Comparison of ENCODE assay signal across 8 cellular contexts in the genomic region with DNA sequence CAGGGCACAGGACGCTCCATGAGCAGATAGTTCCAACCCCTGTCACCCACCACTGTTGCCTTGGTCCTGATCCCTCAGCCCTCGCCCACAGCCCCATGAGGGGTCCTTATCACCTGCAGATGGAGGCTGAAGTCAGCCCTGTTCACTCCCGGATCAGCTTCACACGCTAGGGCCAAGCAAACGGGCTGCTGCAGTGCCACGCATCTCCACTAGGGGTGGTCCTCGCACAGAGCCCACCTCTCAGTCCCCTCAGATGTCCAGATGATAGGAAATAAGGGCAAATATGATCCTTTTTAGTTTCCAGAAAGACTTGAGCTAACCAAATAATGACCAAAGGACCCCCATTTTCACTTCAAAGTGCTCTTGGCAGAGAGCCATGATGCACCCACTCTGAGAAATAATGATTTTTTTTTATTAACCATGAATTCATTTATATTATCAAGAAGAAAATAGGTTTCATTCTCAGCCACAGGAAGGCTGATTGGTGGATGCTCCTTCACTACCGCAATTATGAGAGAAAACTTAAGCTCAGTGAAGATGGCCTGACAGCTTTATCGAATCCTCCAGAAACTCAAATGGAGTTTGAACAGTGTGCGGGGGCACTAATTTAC.
DNase-seq lines count a peak whose midpoint lies in the region; ATAC-seq and TF ChIP-seq lines count a peak whose summit lies in the region.

No MANE protein-coding gene starts in this region.

- H3K4me2 ChIP-seq in fibroblast of lung (ENCODE audit: extremely low read depth, insufficient read depth, low read length) = no peak overlapping the region

- no peak overlapping the region for H3K9ac ChIP-seq in fibroblast of lung (ENCODE audit: insufficient read depth, low read length)

- ATAC-seq in HG02588 (IDR thresholded peaks at IDR 0.05; ENCODE audit: unreplicated experiment) = peak; percentile 60
- no peak for ATAC-seq in HG03460 (IDR thresholded peaks at IDR 0.05; ENCODE audit: unreplicated experiment)

- no peak overlapping the region for H3K27ac ChIP-seq in fibroblast of lung (ENCODE audit: insufficient read depth, low read length)
- H3K27ac ChIP-seq in ascending aorta = no peak overlapping the region

- H2AFZ ChIP-seq in fibroblast of lung (ENCODE audit: low read length) = no peak overlapping the region

- intact Hi-C loops in ascending aorta (cut with DNase I) = no loop called here

- H3K9me3 ChIP-seq in fibroblast of lung (ENCODE audit: control insufficient read depth, insufficient read depth, low read depth, low read length) (no peaks in the 10 kb centered on the region), ascending aorta (no peaks in the 10 kb centered on the region)

- TF ChIP-seq CTCF in fibroblast of lung (conservative IDR thresholded peaks at IDR 0.05 in 1 of 2, IDR thresholded peaks at IDR 0.05 in 1 of 2; ENCODE audit: low read depth in 1 of 2, low read length in 2 of 2) (peak; percentile 53 to 89), ascending aorta (IDR thresholded peaks at IDR 0.05) (peak in 1 of 3 experiments; percentile 25)

- H3K27me3 ChIP-seq in fibroblast of lung (ENCODE audit: control insufficient read depth, insufficient read depth, low read length) (peaks cover 4% of the 10 kb centered on the region), ascending aorta (no peaks in the 10 kb centered on the region)

- peak; percentile 1 for DNase-seq in activated T-cell treated with anti-CD3 and anti-CD28 coated beads for 24 hours (ENCODE audit: low read depth)
- no peak for DNase-seq in activated T-cell treated with anti-CD3 and anti-CD28 coated beads, Interleukin-2, amount 50 U/mL, for 1 hour
- DNase-seq in OCI-M1 (lab: John Stamatoyannopoulos, UW) = peak; percentile 47
- DNase-seq in fibroblast of lung (ENCODE audit: low read depth in 2 of 2) = peak in 1 of 2 donors; percentile 11
- no peak for DNase-seq in SIG-M5 (lab: John Stamatoyannopoulos, UW)
- no peak for DNase-seq in ascending aorta (ENCODE audit: low spot score in 2 of 2)

- no peak overlapping the region for H3K4me3 ChIP-seq in fibroblast of lung (replicated peaks in 1 of 4; ENCODE audit: control extremely low read depth in 1 of 4, insufficient read depth in 1 of 4, low read depth in 3 of 4, low read length in 4 of 4)
- H3K4me3 ChIP-seq in ascending aorta = no peak overlapping the region

- no peaks in the 10 kb centered on the region for H4K20me1 ChIP-seq in fibroblast of lung (ENCODE audit: control insufficient read depth, extremely low read depth, insufficient read depth, low read length)

- H3K79me2 ChIP-seq in fibroblast of lung (ENCODE audit: control insufficient read depth, insufficient read depth, low read length) = no peaks in the 10 kb centered on the region

- H3K36me3 ChIP-seq in fibroblast of lung (ENCODE audit: control insufficient read depth, insufficient read depth, low read length) = no peaks in the 10 kb centered on the region
- H3K36me3 ChIP-seq in ascending aorta = no peaks in the 10 kb centered on the region

- H3K4me1 ChIP-seq in fibroblast of lung (ENCODE audit: control insufficient read depth, extremely low read depth, insufficient read depth, low read length) (no peaks in the 10 kb centered on the region), ascending aorta (no peaks in the 10 kb centered on the region)

Comparison
In these comparisons a context has a peak if more than half of its experiments do, and no peak if none do; other contexts are left out.
1. DNase-seq: peak in activated T-cell treated with anti-CD3 and anti-CD28 coated beads for 24 hours (single experiment) and OCI-M1 (single experiment); none in activated T-cell treated with anti-CD3 and anti-CD28 coated beads, Interleukin-2, amount 50 U/mL, for 1 hour (single experiment), SIG-M5 (single experiment) and ascending aorta (0 of 2).